Comparison of ENCODE assay signal across 11 cellular contexts in genomic region chr18:2968559-2968958, GRCh38. TPM values are rescaled to one million over a fixed set of nuclear protein-coding genes. Genes with fewer than 3 reads are reported as not detected.
A peak's percentile ranks its signal among the peaks of the same experiment; 100 is the strongest.
DNase-seq lines count a peak whose midpoint lies in the region; ATAC-seq and TF ChIP-seq lines count a peak whose summit lies in the region.
"Had no signal": no experiment of that assay in that cellular context is flagged by ENCODE, and none has a peak within 500 bp of the region (broad histone marks: within the 10 kb centered on the region; RNA-seq: fewer than 3 reads in every experiment).

No MANE protein-coding gene starts in this region.

- BruUV-seq in MCF 10A (replicated peaks; lab: Mats Ljungman, UMichigan) = no TSS peak

- H3K27me3 ChIP-seq in Loucy (ENCODE audit: insufficient read depth, low read length, poor library complexity, severe bottlenecking) = no peaks in the 10 kb centered on the region
- H3K27me3 ChIP-seq: ascending aorta had no signal

- peaks cover 100% of the 10 kb centered on the region for H3K79me2 ChIP-seq in Loucy (ENCODE audit: insufficient read depth, low read length)

- H3K9me2 ChIP-seq in Loucy (replicated peaks; ENCODE audit: low read depth, low read length) = no peaks in the 10 kb centered on the region

- intact Hi-C loops in dendritic cell treated with granulocyte-macrophage colony-stimulating factor and Interleukin-4, amounts not matched to agents 40 ng/mL and 50 ng/mL, for 4 days (cut with micrococcal nuclease) = no loop called here
- intact Hi-C loops in MCF 10A (cut with micrococcal nuclease) = no loop called here

- CTCF ChIA-PET in MCF 10A (lab: Yijun Ruan, JAX) = interaction anchor here (1.0 to 1.7 kb wide), 3 partner anchors 14 to 21 kb away, joined by 3 to 7 read pairs (median 5); no protein-coding TSS in a partner anchor

- H3K4me2 ChIP-seq in Loucy (ENCODE audit: low read depth, low read length, poor library complexity, severe bottlenecking) = peak overlapping the region; percentile 68

- no peak for ATAC-seq in GM21367 (IDR thresholded peaks at IDR 0.05; ENCODE audit: unreplicated experiment)
- no peak for ATAC-seq in HG03045 (IDR thresholded peaks at IDR 0.05; ENCODE audit: unreplicated experiment)

- DNase-seq in CD1c-positive myeloid dendritic cell (ENCODE audit: extremely low spot score) = peak; percentile 73
- DNase-seq in nephron progenitor cell = no peak
- DNase-seq in MCF 10A (ENCODE audit: unreplicated experiment) = no peak
- DNase-seq in middle frontal gyrus (ENCODE audit: extremely low spot score, low spot score) = no peak
- DNase-seq: HCEC 1CT, NCI-H2171 treated with DMSO at 0.1 percent for 48 hours had no signal

- H3K4me3 Mint-ChIP-seq in dendritic cell treated with granulocyte-macrophage colony-stimulating factor and Interleukin-4, amounts not matched to agents 40 ng/mL and 50 ng/mL, for 4 days = no peak overlapping the region
- peak overlapping the region; percentile 11 for H3K4me3 Mint-ChIP-seq in nephron progenitor cell
- H3K4me3 Mint-ChIP-seq in MCF 10A (ENCODE audit: unreplicated experiment) = no peak overlapping the region

- peaks cover 82% of the 10 kb centered on the region for H3K4me1 Mint-ChIP-seq in dendritic cell treated with granulocyte-macrophage colony-stimulating factor and Interleukin-4, amounts not matched to agents 40 ng/mL and 50 ng/mL, for 4 days (ENCODE audit: low read depth)
- peaks cover 67% of the 10 kb centered on the region for H3K4me1 Mint-ChIP-seq in nephron progenitor cell
- no peaks in the 10 kb centered on the region for H3K4me1 Mint-ChIP-seq in MCF 10A (ENCODE audit: insufficient read depth, unreplicated experiment)

- H4K20me1 ChIP-seq in Loucy (ENCODE audit: insufficient read depth, low read length, poor library complexity, severe bottlenecking) = peaks cover 19% of the 10 kb centered on the region

- H3K9me3 ChIP-seq in Loucy (ENCODE audit: insufficient read depth, low read depth, low read length) = no peaks in the 10 kb centered on the region
- H3K9me3 ChIP-seq: ascending aorta had no signal

- TF ChIP-seq CTCF in Loucy (conservative IDR thresholded peaks at IDR 0.05; ENCODE audit: low read length) (no peak), nephron progenitor cell (IDR thresholded peaks at IDR 0.05) (no peak), MCF 10A (IDR thresholded peaks at IDR 0.05; ENCODE audit: unreplicated experiment) (no peak)

- no peak overlapping the region for H2AFZ ChIP-seq in Loucy (ENCODE audit: low read length)

- H3K4me3 ChIP-seq in Loucy (ENCODE audit: low read length, poor library complexity, severe bottlenecking) = no peak overlapping the region
- H3K4me3 ChIP-seq: ascending aorta had no signal

- peak overlapping the region; percentile 59 for H3K27ac Mint-ChIP-seq in dendritic cell treated with granulocyte-macrophage colony-stimulating factor and Interleukin-4, amounts not matched to agents 40 ng/mL and 50 ng/mL, for 4 days
- H3K27ac Mint-ChIP-seq in nephron progenitor cell = peak overlapping the region; percentile 70
- H3K27ac Mint-ChIP-seq in MCF 10A (ENCODE audit: low read depth, unreplicated experiment) = no peak overlapping the region

- peak overlapping the region; percentile 23 for H3K9ac ChIP-seq in Loucy (ENCODE audit: low read depth, low read length, poor library complexity, severe bottlenecking)

- H3K4me1 ChIP-seq in Loucy (ENCODE audit: insufficient read depth, low read length, poor library complexity, severe bottlenecking) = peaks cover 81% of the 10 kb centered on the region

- no peaks in the 10 kb centered on the region for H3K9me3 Mint-ChIP-seq in dendritic cell treated with granulocyte-macrophage colony-stimulating factor and Interleukin-4, amounts not matched to agents 40 ng/mL and 50 ng/mL, for 4 days
- H3K9me3 Mint-ChIP-seq in nephron progenitor cell (no peaks in the 10 kb centered on the region), MCF 10A (ENCODE audit: unreplicated experiment) (no peaks in the 10 kb centered on the region)

- no peaks in the 10 kb centered on the region for H3K36me3 ChIP-seq in Loucy (ENCODE audit: insufficient read depth, low read length)
- H3K36me3 ChIP-seq: ascending aorta had no signal

- H3K27me3 Mint-ChIP-seq in dendritic cell treated with granulocyte-macrophage colony-stimulating factor and Interleukin-4, amounts not matched to agents 40 ng/mL and 50 ng/mL, for 4 days = no peaks in the 10 kb centered on the region
- H3K27me3 Mint-ChIP-seq in nephron progenitor cell (ENCODE audit: low read depth, poor library complexity) (peaks cover 3% of the 10 kb centered on the region), MCF 10A (ENCODE audit: insufficient read depth, unreplicated experiment) (no peaks in the 10 kb centered on the region)

- H3K36me3 Mint-ChIP-seq in dendritic cell treated with granulocyte-macrophage colony-stimulating factor and Interleukin-4, amounts not matched to agents 40 ng/mL and 50 ng/mL, for 4 days (ENCODE audit: low read depth) = no peaks in the 10 kb centered on the region
- H3K36me3 Mint-ChIP-seq in nephron progenitor cell (ENCODE audit: low read depth) (peaks cover 45% of the 10 kb centered on the region), MCF 10A (ENCODE audit: insufficient read depth, unreplicated experiment) (no peaks in the 10 kb centered on the region)

- POLR2A ChIA-PET in MCF 10A (lab: Yijun Ruan, JAX) = no interaction called here

- H3F3A ChIP-seq in Loucy (ENCODE audit: low read depth) = no peaks in the 10 kb centered on the region

RNA-seq across cellular contexts. Expression of gene LPIN2, which starts 44.4 kb away (rescaled TPM):
- 13.1 and 15.9 TPM in 2 replicates for total RNA-seq in MCF 10A (2022)
